ENCODE assay signal across 28 cellular contexts in the genomic region with DNA sequence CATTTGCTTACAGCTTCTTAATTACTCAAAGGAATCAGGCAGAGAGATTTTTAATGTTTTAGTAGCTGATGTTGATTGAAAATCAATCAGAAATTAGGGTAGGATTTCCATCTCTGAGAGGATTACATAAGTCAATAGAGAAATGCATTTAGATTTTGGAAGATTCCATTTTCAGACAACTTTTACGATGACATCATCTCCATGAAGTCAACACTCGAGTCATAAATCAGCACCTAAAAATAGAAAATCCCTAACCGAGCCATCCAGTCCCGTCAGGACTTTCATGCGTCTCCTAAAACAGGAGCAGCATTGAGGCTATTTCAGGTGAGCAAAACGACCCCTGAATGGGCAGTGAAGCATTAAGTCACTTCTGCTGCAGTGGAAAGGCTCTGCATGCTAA.
"Had no signal": no experiment of that assay in that cellular context is flagged by ENCODE, and none has a peak within 500 bp of the region (broad histone marks: within the 10 kb centered on the region; RNA-seq: fewer than 3 reads in every experiment).

No MANE protein-coding gene starts in this region.

- ATAC-seq: natural killer cell; psoas muscle; right cardiac atrium; sciatic nerve; stimulated activated naive B cell treated with anti-CD40 and anti-IgM and Interleukin-4, amounts not matched to agents 10 μg/mL and 1 μg/mL and 100 μg/mL, for 72 hours had no signal

- FAIRE-seq: small intestine, urothelium cell line had no signal

- DNase-seq: natural killer cell; occipital lobe; ovary; posterior cingulate gyrus; psoas muscle; right cardiac atrium; small intestine; stimulated activated CD4-positive, alpha-beta T cell treated with anti-CD3 and anti-CD28 coated beads, Interleukin-15, amount 100 ng/mL, for 24 hours; stimulated activated CD4-positive, alpha-beta T cell treated with anti-CD3 and anti-CD28 coated beads, Interleukin-2, amount 100 ng/mL, for 24 hours; stimulated activated CD4-positive, alpha-beta T cell treated with anti-CD3 and anti-CD28 coated beads, Interleukin-2, amount 100 ng/mL, for 48 hours; stimulated activated CD4-positive, alpha-beta T cell treated with anti-CD3 and anti-CD28 coated beads, Interleukin-4, amount 100 ng/mL, for 24 hours; stimulated activated naive B cell treated with anti-CD40 and anti-IgM and Interleukin-4, amounts not matched to agents 10 μg/mL and 1 μg/mL and 100 μg/mL, for 72 hours; stimulated activated naive CD4-positive, alpha-beta T cell treated with Interleukin-2 at 50 U/mL for 16 hours; stomach; thyroid gland; trophoblast cell; upper lobe of left lung had no signal

- H3K79me2 ChIP-seq: parathyroid adenoma had no signal

- H3K36me3 ChIP-seq: neural progenitor cell, ovary, stomach, thoracic aorta, thyroid gland, tibial nerve, upper lobe of left lung, vagina had no signal

- H2AFZ ChIP-seq: neural progenitor cell, parathyroid adenoma had no signal

- H3K27ac Mint-ChIP-seq: natural killer cell; nephron; neural progenitor cell; progenitor cell of endocrine pancreas; stimulated activated effector memory CD8-positive, alpha-beta T cell treated with anti-CD3 and anti-CD28 coated beads, Interleukin-12 subunit alpha, Interleukin-12 subunit beta, amount 100 ng/mL, for 72 hours; stimulated activated naive B cell treated with anti-CD40 and anti-IgM and Interleukin-4, amounts not matched to agents 10 μg/mL and 1 μg/mL and 100 μg/mL, for 72 hours; stimulated activated naive CD8-positive, alpha-beta T cell treated with anti-CD3 and anti-CD28 coated beads, Interleukin-15, Interleukin-2, amounts not matched to agents 100 ng/mL and 50 ng/mL, for 24 hours had no signal

- H3K4me1 ChIP-seq: neural progenitor cell, parathyroid adenoma, psoas muscle, stomach, thyroid gland, tibial nerve, upper lobe of left lung, vagina had no signal

- H3K36me3 Mint-ChIP-seq: natural killer cell; stimulated activated effector memory CD8-positive, alpha-beta T cell treated with anti-CD3 and anti-CD28 coated beads, Interleukin-12 subunit alpha, Interleukin-12 subunit beta, amount 100 ng/mL, for 72 hours; stimulated activated naive B cell treated with anti-CD40 and anti-IgM and Interleukin-4, amounts not matched to agents 10 μg/mL and 1 μg/mL and 100 μg/mL, for 72 hours had no signal

- H3K9ac ChIP-seq: neural progenitor cell, parathyroid adenoma had no signal

- H3K4me2 ChIP-seq: neural progenitor cell had no signal

- H3K4me3 Mint-ChIP-seq: natural killer cell; nephron; neural progenitor cell; stimulated activated effector memory CD8-positive, alpha-beta T cell treated with anti-CD3 and anti-CD28 coated beads, Interleukin-12 subunit alpha, Interleukin-12 subunit beta, amount 100 ng/mL, for 72 hours; stimulated activated naive B cell treated with anti-CD40 and anti-IgM and Interleukin-4, amounts not matched to agents 10 μg/mL and 1 μg/mL and 100 μg/mL, for 72 hours; stimulated activated naive CD8-positive, alpha-beta T cell treated with anti-CD3 and anti-CD28 coated beads, Interleukin-15, Interleukin-2, amounts not matched to agents 100 ng/mL and 50 ng/mL, for 24 hours had no signal

- H3K9me3 ChIP-seq: ovary, psoas muscle, stomach, thoracic aorta, thyroid gland, tibial nerve, upper lobe of left lung, vagina had no signal

- H3K9me3 Mint-ChIP-seq: natural killer cell; nephron; stimulated activated effector memory CD8-positive, alpha-beta T cell treated with anti-CD3 and anti-CD28 coated beads, Interleukin-12 subunit alpha, Interleukin-12 subunit beta, amount 100 ng/mL, for 72 hours; stimulated activated naive CD8-positive, alpha-beta T cell treated with anti-CD3 and anti-CD28 coated beads, Interleukin-15, Interleukin-2, amounts not matched to agents 100 ng/mL and 50 ng/mL, for 24 hours had no signal

- H3K27me3 Mint-ChIP-seq: progenitor cell of endocrine pancreas; stimulated activated naive B cell treated with anti-CD40 and anti-IgM and Interleukin-4, amounts not matched to agents 10 μg/mL and 1 μg/mL and 100 μg/mL, for 72 hours; stimulated activated naive CD8-positive, alpha-beta T cell treated with anti-CD3 and anti-CD28 coated beads, Interleukin-15, Interleukin-2, amounts not matched to agents 100 ng/mL and 50 ng/mL, for 24 hours had no signal

- H3K27ac ChIP-seq: neural progenitor cell, ovary, parathyroid adenoma, psoas muscle, stomach, thoracic aorta, thyroid gland, tibial nerve, upper lobe of left lung, vagina had no signal

- H3K4me1 Mint-ChIP-seq: natural killer cell; nephron; stimulated activated effector memory CD8-positive, alpha-beta T cell treated with anti-CD3 and anti-CD28 coated beads, Interleukin-12 subunit alpha, Interleukin-12 subunit beta, amount 100 ng/mL, for 72 hours; stimulated activated naive B cell treated with anti-CD40 and anti-IgM and Interleukin-4, amounts not matched to agents 10 μg/mL and 1 μg/mL and 100 μg/mL, for 72 hours had no signal

- H3K27me3 ChIP-seq: neural progenitor cell, ovary, stomach, thyroid gland, tibial nerve, upper lobe of left lung, vagina had no signal

- H3K4me3 ChIP-seq: neural progenitor cell, ovary, psoas muscle, stomach, thoracic aorta, thyroid gland, tibial nerve, upper lobe of left lung, vagina had no signal
